Comparison of ENCODE assay signal across 12 cellular contexts in the genomic region with DNA sequence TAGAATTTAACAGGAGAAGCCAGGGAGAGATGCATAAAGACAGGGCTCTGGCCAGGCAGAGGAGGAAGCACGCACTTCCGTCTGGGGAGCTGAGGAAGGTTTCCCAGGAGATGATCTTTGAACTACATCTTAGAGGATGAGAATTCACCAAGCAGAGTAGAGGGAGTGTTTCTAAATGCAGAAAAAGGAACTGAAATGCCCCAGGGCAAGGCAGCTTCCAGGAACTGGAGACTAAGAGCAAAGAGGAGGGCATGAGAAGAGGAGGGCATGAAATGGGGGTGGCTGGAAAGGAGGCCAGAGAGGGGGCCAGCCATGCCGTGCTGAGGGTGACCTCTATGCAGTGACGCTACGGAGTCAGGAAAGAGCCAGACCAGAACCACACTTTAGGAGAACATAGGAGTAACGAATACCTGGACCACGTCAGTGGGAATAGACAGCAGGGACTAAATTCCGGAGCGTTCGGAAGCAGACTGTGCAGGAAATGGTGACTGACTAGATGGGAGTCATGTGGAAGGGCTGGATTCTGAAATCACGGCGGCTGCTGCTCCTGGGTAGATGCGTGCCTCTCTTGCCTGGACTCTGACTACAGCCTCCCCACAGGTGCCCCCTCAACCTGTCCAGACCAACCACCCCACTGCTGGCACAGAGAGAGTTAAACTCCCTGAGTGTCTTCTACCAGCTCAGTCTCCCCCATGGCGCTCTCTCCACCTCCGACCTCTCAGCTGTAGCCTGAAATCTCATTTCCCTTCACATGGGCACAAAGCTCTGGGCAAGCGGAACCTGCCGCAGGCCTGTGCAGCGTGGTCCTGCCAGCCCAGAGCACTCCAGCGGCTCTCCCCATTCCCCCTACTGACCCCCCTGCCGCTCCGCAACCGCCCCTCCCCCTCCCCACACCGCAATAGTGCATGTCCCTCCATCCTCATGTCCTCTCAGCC.
DNase-seq lines count a peak whose midpoint lies in the region; ATAC-seq and TF ChIP-seq lines count a peak whose summit lies in the region.
"Had no signal": no experiment of that assay in that cellular context is flagged by ENCODE, and none has a peak within 500 bp of the region (broad histone marks: within the 10 kb centered on the region; RNA-seq: fewer than 3 reads in every experiment).

No MANE protein-coding gene starts in this region.

- no peak overlapping the region for H3K4me3 ChIP-seq in Caco-2 (ENCODE audit: low read depth, low read length)
- no peak overlapping the region for H3K4me3 ChIP-seq in right cardiac atrium (ENCODE audit: low read length)
- H3K4me3 ChIP-seq in prostate gland, result no peak overlapping the region

- H3K27ac Mint-ChIP-seq in Caco-2 (ENCODE audit: unreplicated experiment), result peak overlapping the region; percentile 60

- TF ChIP-seq POLR2A in prostate gland (IDR thresholded peaks at IDR 0.05), result no peak

- H3K27ac ChIP-seq in right cardiac atrium (ENCODE audit: low read length) (no peak overlapping the region), prostate gland (peak overlapping the region; percentile 21 to 46)
- H3K27ac ChIP-seq: RWPE1 had no signal

- H3K36me3 ChIP-seq in Caco-2 (ENCODE audit: control insufficient read depth, insufficient read depth, low read length), result no peaks in the 10 kb centered on the region
- H3K36me3 ChIP-seq in prostate gland, result no peaks in the 10 kb centered on the region

- BruUV-seq in Caco-2 (replicated peaks; lab: Mats Ljungman, UMichigan), result no TSS peak

- WGBS in right cardiac atrium, result 59% methylated on average over 23 of the region's 23 CpGs
- WGBS in prostate gland, result 76% methylated on average over 23 of the region's 23 CpGs

- H3K4me1 Mint-ChIP-seq in Caco-2 (ENCODE audit: low read depth, unreplicated experiment), result peaks cover 53% of the 10 kb centered on the region

- ATAC-seq in right cardiac atrium (peak; percentile 27 to 64), GM21360 (IDR thresholded peaks at IDR 0.05; ENCODE audit: unreplicated experiment) (no peak), HG02885 (IDR thresholded peaks at IDR 0.05; ENCODE audit: poor library complexity, unreplicated experiment) (no peak)

- TF ChIP-seq CTCF in Caco-2 (IDR thresholded peaks at IDR 0.05; ENCODE audit: insufficient read depth in 1 of 2, low read depth in 1 of 2, low read length in 1 of 2, severe bottlenecking in 1 of 2, unreplicated experiment in 1 of 2), result no peak
- TF ChIP-seq CTCF in prostate gland (IDR thresholded peaks at IDR 0.05), result no peak

- H3K27me3 ChIP-seq in Caco-2 (replicated peaks; ENCODE audit: control insufficient read depth, insufficient read depth, low read length) (no peaks in the 10 kb centered on the region), right cardiac atrium (ENCODE audit: control insufficient read depth, insufficient read depth) (no peaks in the 10 kb centered on the region), prostate gland (replicated peaks; ENCODE audit: insufficient read depth) (no peaks in the 10 kb centered on the region)

- no peaks in the 10 kb centered on the region for H3K9me3 Mint-ChIP-seq in Caco-2 (ENCODE audit: unreplicated experiment)

- no peaks in the 10 kb centered on the region for H3K9me3 ChIP-seq in Caco-2
- H3K9me3 ChIP-seq in right cardiac atrium (ENCODE audit: control insufficient read depth, low read length), result no peaks in the 10 kb centered on the region
- no peaks in the 10 kb centered on the region for H3K9me3 ChIP-seq in prostate gland

- CTCF ChIA-PET in Caco-2 (lab: Charles Lee), result interaction anchor here (0.9 kb wide), 1 partner anchor 238 kb away, joined by 3 read pairs; no protein-coding TSS in a partner anchor

- H3K27me3 Mint-ChIP-seq in Caco-2 (ENCODE audit: insufficient read depth, unreplicated experiment), result no peaks in the 10 kb centered on the region

- intact Hi-C loops in Caco-2 (cut with micrococcal nuclease; ENCODE audit: unreplicated experiment) (no loop called here), right cardiac atrium (cut with DNase I) (no loop called here), prostate gland (cut with DNase I) (no loop called here)

- no peaks in the 10 kb centered on the region for H3K36me3 Mint-ChIP-seq in Caco-2 (ENCODE audit: insufficient read depth, unreplicated experiment)

- DNase-seq in Caco-2, result no peak
- DNase-seq in RPMI8226, result peak; percentile 15
- no peak for DNase-seq in right cardiac atrium
- no peak for DNase-seq in prostate gland (ENCODE audit: low spot score)
- no peak for DNase-seq in DMS 273 (lab: John Stamatoyannopoulos, UW; ENCODE audit: unreplicated experiment)
- no peak for DNase-seq in activated naive CD4-positive, alpha-beta T cell treated with anti-CD3 and anti-CD28 coated beads, Interleukin-2, amount 50 U/mL, for 16 hours
- DNase-seq: activated CD4-positive, alpha-beta T cell treated with anti-CD3 and anti-CD28 coated beads, Interleukin-2, amount 50 U/mL, for 1 hour; mammary epithelial cell; NCI-H1417 had no signal

- no peak overlapping the region for H3K4me3 Mint-ChIP-seq in Caco-2 (ENCODE audit: unreplicated experiment)

- POLR2A ChIA-PET in Caco-2 (lab: Charles Lee), result no interaction called here

- peaks cover 45% of the 10 kb centered on the region for H3K4me1 ChIP-seq in Caco-2
- peaks cover 16% of the 10 kb centered on the region for H3K4me1 ChIP-seq in right cardiac atrium (ENCODE audit: control insufficient read depth, insufficient read depth, low read length)
- peaks cover 10% of the 10 kb centered on the region for H3K4me1 ChIP-seq in prostate gland (replicated peaks)

Comparison
In these comparisons a context has a peak if more than half of its experiments do, and no peak if none do; other contexts are left out.
1. ATAC-seq: peak in right cardiac atrium (2 of 2); none in GM21360 (single experiment) and HG02885 (single experiment).